In the genomic region with DNA sequence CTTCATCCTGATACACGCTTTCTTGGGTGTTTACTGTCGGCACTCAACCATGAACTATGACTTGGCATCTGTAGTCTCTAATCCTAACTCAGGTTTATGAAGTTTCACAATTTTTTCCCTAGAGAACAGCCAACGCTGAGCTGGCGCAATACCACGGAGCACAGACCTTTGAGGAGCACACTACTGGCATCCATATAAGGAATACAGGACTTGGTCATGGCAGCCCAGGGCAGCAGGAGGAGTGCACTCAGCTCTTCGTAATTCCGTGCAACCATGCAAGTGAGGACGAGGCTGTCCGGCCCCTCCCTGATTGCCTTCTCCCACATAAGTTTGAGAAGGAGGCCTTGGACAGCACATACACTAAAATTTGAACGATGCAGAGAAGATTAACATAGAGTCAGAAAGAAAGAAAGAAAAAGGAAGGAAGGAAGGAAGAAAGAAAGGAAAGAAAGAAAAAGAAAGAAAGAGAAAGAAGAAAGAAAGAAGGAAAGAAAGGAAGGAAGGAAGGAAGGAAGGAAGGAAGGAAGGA, we compare ENCODE assay signal across 13 cellular contexts. TPM values are rescaled to one million over a fixed set of nuclear protein-coding genes. Genes with fewer than 3 reads are reported as not detected.
A peak's percentile ranks its signal among the peaks of the same experiment; 100 is the strongest.
DNase-seq lines count a peak whose midpoint lies in the region; ATAC-seq and TF ChIP-seq lines count a peak whose summit lies in the region.
"Had no signal": no experiment of that assay in that cellular context is flagged by ENCODE, and none has a peak within 500 bp of the region (broad histone marks: within the 10 kb centered on the region; RNA-seq: fewer than 3 reads in every experiment).

No MANE protein-coding gene starts in this region.

- no peaks in the 10 kb centered on the region for H3K36me3 ChIP-seq in brain microvascular endothelial cell (replicated peaks)
- no peaks in the 10 kb centered on the region for H3K36me3 ChIP-seq in thoracic aorta
- no peaks in the 10 kb centered on the region for H3K36me3 ChIP-seq in effector memory CD4-positive, alpha-beta T cell (ENCODE audit: control insufficient read depth, insufficient read depth, low read length)
- H3K36me3 ChIP-seq: Peyer's patch had no signal

- TF ChIP-seq CTCF in brain microvascular endothelial cell (IDR thresholded peaks at IDR 0.05; ENCODE audit: low read depth, low read length, missing control alignments): no peak
- no peak for TF ChIP-seq CTCF in thoracic aorta (IDR thresholded peaks at IDR 0.05)
- no peak for TF ChIP-seq CTCF in progenitor cell of endocrine pancreas (IDR thresholded peaks at IDR 0.05; ENCODE audit: unreplicated experiment)

- H3K27ac ChIP-seq in brain microvascular endothelial cell (peak overlapping the region; percentile 66), thoracic aorta (peak overlapping the region; percentile 64 to 88)
- no peak overlapping the region for H3K27ac ChIP-seq in effector memory CD4-positive, alpha-beta T cell (ENCODE audit: insufficient read depth, low read length, poor library complexity, severe bottlenecking)
- H3K27ac ChIP-seq: Peyer's patch had no signal

- H3K9me3 ChIP-seq in thoracic aorta: no peaks in the 10 kb centered on the region
- no peaks in the 10 kb centered on the region for H3K9me3 ChIP-seq in effector memory CD4-positive, alpha-beta T cell (ENCODE audit: control insufficient read depth, low read length)
- H3K9me3 ChIP-seq: Peyer's patch had no signal

- H3K4me3 ChIP-seq in brain microvascular endothelial cell (ENCODE audit: low read depth, low read length) (no peak overlapping the region), thoracic aorta (peak overlapping the region; percentile 65)
- H3K4me3 ChIP-seq in effector memory CD4-positive, alpha-beta T cell (ENCODE audit: insufficient read depth, low read depth, low read length, poor library complexity, severe bottlenecking): no peak overlapping the region
- H3K4me3 ChIP-seq: Peyer's patch had no signal

- DNase-seq in HS-5 (ENCODE audit: low read depth) (peak; percentile 45), brain microvascular endothelial cell (peak; percentile 89), iris pigment epithelial cell (ENCODE audit: low read depth) (peak; percentile 75), thoracic aorta (ENCODE audit: low spot score) (peak; percentile 57), progenitor cell of endocrine pancreas (ENCODE audit: low spot score, unreplicated experiment) (no peak), SK-N-DZ (ENCODE audit: low spot score) (no peak), activated T-cell treated with anti-CD3 and anti-CD28 coated beads for 4 hours (no peak)
- DNase-seq in effector memory CD4-positive, alpha-beta T cell: no peak
- DNase-seq: activated CD4-positive, alpha-beta T cell treated with anti-CD3 and anti-CD28 coated beads, Interleukin-2, amount 50 U/mL, for 1 hour; NCI-H1092 treated with DMSO at 0.1 percent for 48 hours; Peyer's patch; posterior cingulate gyrus had no signal

- no peak overlapping the region for H3K4me3 Mint-ChIP-seq in progenitor cell of endocrine pancreas (ENCODE audit: low read depth)
- H3K4me3 Mint-ChIP-seq: central memory CD8-positive, alpha-beta T cell had no signal

- H3K27me3 ChIP-seq in brain microvascular endothelial cell (replicated peaks) (no peaks in the 10 kb centered on the region), thoracic aorta (replicated peaks; ENCODE audit: insufficient read depth) (no peaks in the 10 kb centered on the region)
- H3K27me3 ChIP-seq in effector memory CD4-positive, alpha-beta T cell (replicated peaks; ENCODE audit: control insufficient read depth, insufficient read depth, low read length, poor library complexity, severe bottlenecking): no peaks in the 10 kb centered on the region
- H3K27me3 ChIP-seq: Peyer's patch had no signal

- H3K36me3 Mint-ChIP-seq in progenitor cell of endocrine pancreas (ENCODE audit: insufficient read depth): no peaks in the 10 kb centered on the region

- in situ Hi-C loops in brain microvascular endothelial cell (cut with HindIII; ENCODE audit: low pct_ligation_motif_present, low sequenced_read_pairs): no loop called here

- H3K27me3 Mint-ChIP-seq in progenitor cell of endocrine pancreas: no peaks in the 10 kb centered on the region

- H3K9me3 Mint-ChIP-seq in progenitor cell of endocrine pancreas (ENCODE audit: low read depth): peaks cover 5% of the 10 kb centered on the region
- H3K9me3 Mint-ChIP-seq: central memory CD8-positive, alpha-beta T cell had no signal

- peak; percentile 87 for ATAC-seq in thoracic aorta (ENCODE audit: insufficient number of reproducible peaks, low FRiP score, low read depth)

- no peak overlapping the region for H3K27ac Mint-ChIP-seq in progenitor cell of endocrine pancreas

- H3K4me1 Mint-ChIP-seq in progenitor cell of endocrine pancreas (ENCODE audit: low read depth): peaks cover 14% of the 10 kb centered on the region
- H3K4me1 Mint-ChIP-seq: central memory CD8-positive, alpha-beta T cell had no signal

- H3K4me1 ChIP-seq in thoracic aorta (ENCODE audit: control insufficient read depth in 1 of 2, low read depth in 2 of 2): peaks cover 41 to 63% of the 10 kb centered on the region in 2 donors
- no peaks in the 10 kb centered on the region for H3K4me1 ChIP-seq in effector memory CD4-positive, alpha-beta T cell (ENCODE audit: control insufficient read depth, insufficient read depth, low read length, poor library complexity, severe bottlenecking)
- H3K4me1 ChIP-seq: Peyer's patch had no signal

RNA-seq across cellular contexts. Expression of a gene that starts 41.0 kb away (rescaled TPM):
- total RNA-seq in thoracic aorta: 100 to 1,000 TPM; 275 to 328 TPM
- total RNA-seq in progenitor cell of endocrine pancreas: 66.1 and 67.9 TPM in 2 replicates
- polyA plus RNA-seq in SK-N-DZ (2014; cell fraction: cytosol; rRNA removed): 8.9 and 12.6 TPM in 2 replicates
- 3.0 and 3.1 TPM in 2 replicates for polyA plus RNA-seq in SK-N-DZ (2014; cell fraction: nucleus; rRNA removed)

Comparison
In these comparisons a context has a peak if more than half of its experiments do, and no peak if none do; other contexts are left out.
1. DNase-seq: peak in HS-5 (single experiment), brain microvascular endothelial cell (single experiment), iris pigment epithelial cell (single experiment) and thoracic aorta (single experiment); none in progenitor cell of endocrine pancreas (single experiment), SK-N-DZ (single experiment), activated T-cell treated with anti-CD3 and anti-CD28 coated beads for 4 hours (single experiment) and effector memory CD4-positive, alpha-beta T cell (0 of 3).